ENCODE assay signal across 8 cellular contexts in genomic region chr10:130127612-130128607, GRCh38. TPM values are rescaled to one million over a fixed set of nuclear protein-coding genes. Genes with fewer than 3 reads are reported as not detected.
A peak's percentile ranks its signal among the peaks of the same experiment; 100 is the strongest.
DNase-seq lines count a peak whose midpoint lies in the region; ATAC-seq, FAIRE-seq and TF ChIP-seq lines count a peak whose summit lies in the region.

No MANE protein-coding gene starts in this region.

- no peak overlapping the region for H3K4me3 Mint-ChIP-seq in activated naive CD8-positive, alpha-beta T cell treated with anti-CD3 and anti-CD28 coated beads, Interleukin-2, amount 50 U/mL, for 24 hours
- H3K4me3 Mint-ChIP-seq in progenitor cell of endocrine pancreas (ENCODE audit: low read depth): no peak overlapping the region

- intact Hi-C loops in Right ventricle myocardium superior (cut with DNase I): no loop called here

- no peaks in the 10 kb centered on the region for H3K36me3 Mint-ChIP-seq in activated naive CD8-positive, alpha-beta T cell treated with anti-CD3 and anti-CD28 coated beads, Interleukin-2, amount 50 U/mL, for 24 hours (ENCODE audit: low read depth)
- no peaks in the 10 kb centered on the region for H3K36me3 Mint-ChIP-seq in progenitor cell of endocrine pancreas (ENCODE audit: insufficient read depth)

- no peak for FAIRE-seq in HTR-8/SVneo (lab: Jason Lieb, UNC)

- DNase-seq in NCI-H1417 (lab: John Stamatoyannopoulos, UW) (peak; percentile 45 to 73 (median 53)), NCI-H1417 treated with DMSO at 0.1 percent for 48 hours (lab: John Stamatoyannopoulos, UW) (no peak), HTR-8/SVneo (ENCODE audit: insufficient read length, low spot score) (peak; percentile 67), RKO (ENCODE audit: low spot score) (peak; percentile 74), Right ventricle myocardium superior (peak; percentile 51), progenitor cell of endocrine pancreas (ENCODE audit: low spot score, unreplicated experiment) (peak; percentile 27)
- DNase-seq in activated naive CD8-positive, alpha-beta T cell treated with anti-CD3 and anti-CD28 coated beads, Interleukin-2, amount 50 U/mL, for 24 hours: peak; percentile 53

- H3K27me3 Mint-ChIP-seq in activated naive CD8-positive, alpha-beta T cell treated with anti-CD3 and anti-CD28 coated beads, Interleukin-2, amount 50 U/mL, for 24 hours: peaks cover 54% of the 10 kb centered on the region
- H3K27me3 Mint-ChIP-seq in progenitor cell of endocrine pancreas: peaks cover 17% of the 10 kb centered on the region

- ATAC-seq in GM21717 (IDR thresholded peaks at IDR 0.05; ENCODE audit: unreplicated experiment) (peak; percentile 89), Right ventricle myocardium superior (ENCODE audit: poor library complexity) (peak; percentile 86)
- ATAC-seq in activated naive CD8-positive, alpha-beta T cell treated with anti-CD3 and anti-CD28 coated beads, Interleukin-2, amount 50 U/mL, for 24 hours: peak; percentile 86

- H3K27ac Mint-ChIP-seq in activated naive CD8-positive, alpha-beta T cell treated with anti-CD3 and anti-CD28 coated beads, Interleukin-2, amount 50 U/mL, for 24 hours: no peak overlapping the region
- peak overlapping the region; percentile 1 for H3K27ac Mint-ChIP-seq in progenitor cell of endocrine pancreas

- peak; percentile 76 for TF ChIP-seq CTCF in progenitor cell of endocrine pancreas (IDR thresholded peaks at IDR 0.05; ENCODE audit: unreplicated experiment)

- H3K4me1 Mint-ChIP-seq in activated naive CD8-positive, alpha-beta T cell treated with anti-CD3 and anti-CD28 coated beads, Interleukin-2, amount 50 U/mL, for 24 hours: peaks cover 6% of the 10 kb centered on the region
- H3K4me1 Mint-ChIP-seq in progenitor cell of endocrine pancreas (ENCODE audit: low read depth): peaks cover 4% of the 10 kb centered on the region

- no peaks in the 10 kb centered on the region for H3K9me3 Mint-ChIP-seq in activated naive CD8-positive, alpha-beta T cell treated with anti-CD3 and anti-CD28 coated beads, Interleukin-2, amount 50 U/mL, for 24 hours
- H3K9me3 Mint-ChIP-seq in progenitor cell of endocrine pancreas (ENCODE audit: low read depth): no peaks in the 10 kb centered on the region

RNA-seq across cellular contexts. Expression of gene GLRX3, which starts 8.3 kb away (rescaled TPM):
- total RNA-seq in Right ventricle myocardium superior: 64.7 TPM
- total RNA-seq in progenitor cell of endocrine pancreas: 80.8 TPM in 2 replicates

RNA-seq across cellular contexts. Expression of gene C10orf143, which starts 17.3 kb away (rescaled TPM):
- total RNA-seq in Right ventricle myocardium superior (2.2 TPM), progenitor cell of endocrine pancreas (3.6 and 3.7 TPM in 2 replicates)
